In the genomic region with DNA sequence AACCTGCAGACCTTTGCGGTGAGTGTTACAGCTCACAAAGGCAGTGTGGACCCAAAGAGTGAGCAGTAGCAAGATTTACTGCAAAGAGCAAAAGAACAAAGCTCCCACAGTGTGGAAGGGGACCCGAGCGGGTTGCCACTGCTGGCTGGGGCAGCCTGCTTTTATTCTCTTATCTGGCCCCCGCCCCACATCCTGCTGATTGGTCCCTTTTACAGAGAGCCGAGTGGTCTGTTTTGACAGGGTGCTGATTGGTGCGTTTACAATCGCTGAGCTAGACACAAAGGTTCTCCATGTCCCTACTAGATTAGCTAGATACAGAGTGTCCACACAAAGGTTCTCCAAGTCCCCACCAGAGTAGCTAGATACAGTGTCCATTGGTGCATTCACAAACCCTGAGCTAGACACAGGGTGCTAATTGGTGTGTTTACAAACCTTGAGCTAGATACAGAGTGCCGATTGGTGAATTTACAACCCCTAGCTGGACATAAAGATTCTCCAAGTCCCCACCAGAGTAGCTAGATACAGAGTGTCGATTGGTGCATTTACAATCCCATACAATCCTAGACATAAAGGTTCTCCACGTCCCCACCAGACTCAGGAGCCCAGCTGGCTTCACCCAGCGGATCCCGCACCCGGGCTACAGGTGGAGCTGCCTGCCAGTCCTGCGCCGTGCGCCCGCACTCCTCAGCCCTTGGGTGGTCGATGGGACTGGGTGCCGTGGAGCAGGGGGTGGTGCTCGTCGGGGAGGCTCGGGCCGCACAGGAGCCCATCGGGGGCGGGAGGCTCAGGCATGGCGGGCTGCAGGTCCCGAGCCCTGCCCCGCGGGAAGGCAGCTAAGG, we compare ENCODE assay signal across 7 cellular contexts. TPM values are rescaled to one million over a fixed set of nuclear protein-coding genes. Genes with fewer than 3 reads are reported as not detected.
"Had no signal": no experiment of that assay in that cellular context is flagged by ENCODE, and none has a peak within 500 bp of the region (broad histone marks: within the 10 kb centered on the region; RNA-seq: fewer than 3 reads in every experiment).

No MANE protein-coding gene starts in this region.

RNA-seq across cellular contexts. Expression of a gene that starts 19.5 kb away (rescaled TPM):
- total RNA-seq: HT1080, PC-9, Peyer's patch, Right ventricle myocardium inferior, RPMI7951, SJCRH30 had no signal
- polyA plus RNA-seq: IgD-negative memory B cell had no signal
